ENCODE assay signal across 1 cellular context in the genomic region with DNA sequence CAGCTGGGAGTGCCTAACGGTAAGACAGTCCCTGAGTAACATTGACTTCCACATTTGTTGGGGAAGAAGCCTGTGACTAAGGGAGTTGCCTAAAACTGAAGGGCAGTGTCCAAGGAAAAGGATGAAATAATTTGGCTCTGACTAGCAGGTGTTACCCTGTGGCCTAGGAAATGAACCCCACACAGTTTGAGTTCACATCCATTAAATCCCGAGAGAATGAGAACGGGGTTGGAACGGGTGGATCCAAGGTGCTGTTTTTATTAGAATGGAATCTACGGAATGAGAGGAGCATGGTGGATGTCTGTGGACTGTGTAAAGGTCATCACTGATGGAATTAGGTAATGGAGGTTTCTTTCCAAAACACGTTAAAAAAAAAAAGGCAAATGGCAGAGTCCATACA.
TF ChIP-seq lines count a peak whose summit lies in the region.

No MANE protein-coding gene starts in this region.

TF ChIP-seq in HepG2, 621 proteins besides CTCF, POLR2A, EP300 and RAD21 (continued from another document and continues in another):
- TF ChIP-seq ERF (CRISPR knock-in tag; IDR thresholded peaks at IDR 0.05): no peak
- TF ChIP-seq SNRNP70 (IDR thresholded peaks at IDR 0.05; ENCODE audit: low read depth, low read length): no peak
- TF ChIP-seq ZNF326 (CRISPR knock-in tag; IDR thresholded peaks at IDR 0.05; ENCODE audit: borderline replicate concordance): no peak
- TF ChIP-seq ZNF101 (CRISPR knock-in tag; IDR thresholded peaks at IDR 0.05; ENCODE audit: borderline replicate concordance, low read depth): no peak
- no peak for TF ChIP-seq DR1 (CRISPR knock-in tag; IDR thresholded peaks at IDR 0.05)
- no peak for TF ChIP-seq ZNF672 (CRISPR knock-in tag; IDR thresholded peaks at IDR 0.05)
- TF ChIP-seq THAP7 (CRISPR knock-in tag; IDR thresholded peaks at IDR 0.05): no peak
- TF ChIP-seq KDM1A (CRISPR knock-in tag; IDR thresholded peaks at IDR 0.05): no peak
- TF ChIP-seq HNF4A (CRISPR knock-in tag; IDR thresholded peaks at IDR 0.05): no peak
- no peak for TF ChIP-seq PCBP1 (IDR thresholded peaks at IDR 0.05; ENCODE audit: borderline replicate concordance, low read depth, low read length)
- TF ChIP-seq CBX2 (IDR thresholded peaks at IDR 0.05; ENCODE audit: low read depth, low read length): no peak
- TF ChIP-seq CBX2 (CRISPR knock-in tag; IDR thresholded peaks at IDR 0.05; ENCODE audit: low read depth): no peak
- TF ChIP-seq POGZ (CRISPR knock-in tag; IDR thresholded peaks at IDR 0.05): no peak
- no peak for TF ChIP-seq MBNL3 (CRISPR knock-in tag; conservative IDR thresholded peaks at IDR 0.05)
- TF ChIP-seq ZNF124 (CRISPR knock-in tag; IDR thresholded peaks at IDR 0.05): no peak
- TF ChIP-seq, protein P1, sequence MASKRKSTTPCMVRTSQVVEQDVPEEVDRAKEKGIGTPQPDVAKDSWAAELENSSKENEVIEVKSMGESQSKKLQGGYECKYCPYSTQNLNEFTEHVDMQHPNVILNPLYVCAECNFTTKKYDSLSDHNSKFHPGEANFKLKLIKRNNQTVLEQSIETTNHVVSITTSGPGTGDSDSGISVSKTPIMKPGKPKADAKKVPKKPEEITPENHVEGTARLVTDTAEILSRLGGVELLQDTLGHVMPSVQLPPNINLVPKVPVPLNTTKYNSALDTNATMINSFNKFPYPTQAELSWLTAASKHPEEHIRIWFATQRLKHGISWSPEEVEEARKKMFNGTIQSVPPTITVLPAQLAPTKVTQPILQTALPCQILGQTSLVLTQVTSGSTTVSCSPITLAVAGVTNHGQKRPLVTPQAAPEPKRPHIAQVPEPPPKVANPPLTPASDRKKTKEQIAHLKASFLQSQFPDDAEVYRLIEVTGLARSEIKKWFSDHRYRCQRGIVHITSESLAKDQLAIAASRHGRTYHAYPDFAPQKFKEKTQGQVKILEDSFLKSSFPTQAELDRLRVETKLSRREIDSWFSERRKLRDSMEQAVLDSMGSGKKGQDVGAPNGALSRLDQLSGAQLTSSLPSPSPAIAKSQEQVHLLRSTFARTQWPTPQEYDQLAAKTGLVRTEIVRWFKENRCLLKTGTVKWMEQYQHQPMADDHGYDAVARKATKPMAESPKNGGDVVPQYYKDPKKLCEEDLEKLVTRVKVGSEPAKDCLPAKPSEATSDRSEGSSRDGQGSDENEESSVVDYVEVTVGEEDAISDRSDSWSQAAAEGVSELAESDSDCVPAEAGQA (IDR thresholded peaks at IDR 0.05; ENCODE audit: low read depth): no peak
- TF ChIP-seq, protein P1 (CRISPR knock-in tag; IDR thresholded peaks at IDR 0.05; ENCODE audit: borderline replicate concordance): no peak
- TF ChIP-seq PPARG (CRISPR knock-in tag; conservative IDR thresholded peaks at IDR 0.05): 0 out of 2 replicates have a peak, but pooled peaks have one; percentile 31
- no peak for TF ChIP-seq ELF3 (CRISPR knock-in tag; IDR thresholded peaks at IDR 0.05)
- TF ChIP-seq SKI (IDR thresholded peaks at IDR 0.05; ENCODE audit: partially characterized antibody): no peak
- TF ChIP-seq ZNF468 (CRISPR knock-in tag; IDR thresholded peaks at IDR 0.05): no peak
- no peak for TF ChIP-seq CSRNP1 (CRISPR knock-in tag; IDR thresholded peaks at IDR 0.05)
- TF ChIP-seq FOXK1 (CRISPR knock-in tag; IDR thresholded peaks at IDR 0.05; ENCODE audit: borderline replicate concordance, low read depth): no peak
- 0 out of 2 replicates have a peak, but pooled peaks have one; percentile 29 for TF ChIP-seq LCORL (IDR thresholded peaks at IDR 0.05)
- TF ChIP-seq LCORL (CRISPR knock-in tag; IDR thresholded peaks at IDR 0.05): peak; percentile 41; the same call in 1 of the 2 replicates
- no peak for TF ChIP-seq ZNF773 (CRISPR knock-in tag; IDR thresholded peaks at IDR 0.05; ENCODE audit: borderline replicate concordance)
- TF ChIP-seq ZNF644 (CRISPR knock-in tag; IDR thresholded peaks at IDR 0.05; ENCODE audit: low read depth): peak; percentile 37; the same call in 1 of the 2 replicates
- TF ChIP-seq PATZ1 (CRISPR knock-in tag; IDR thresholded peaks at IDR 0.05): no peak
- TF ChIP-seq HMG20A (CRISPR knock-in tag; IDR thresholded peaks at IDR 0.05; ENCODE audit: borderline replicate concordance): no peak
- TF ChIP-seq, protein P2, sequence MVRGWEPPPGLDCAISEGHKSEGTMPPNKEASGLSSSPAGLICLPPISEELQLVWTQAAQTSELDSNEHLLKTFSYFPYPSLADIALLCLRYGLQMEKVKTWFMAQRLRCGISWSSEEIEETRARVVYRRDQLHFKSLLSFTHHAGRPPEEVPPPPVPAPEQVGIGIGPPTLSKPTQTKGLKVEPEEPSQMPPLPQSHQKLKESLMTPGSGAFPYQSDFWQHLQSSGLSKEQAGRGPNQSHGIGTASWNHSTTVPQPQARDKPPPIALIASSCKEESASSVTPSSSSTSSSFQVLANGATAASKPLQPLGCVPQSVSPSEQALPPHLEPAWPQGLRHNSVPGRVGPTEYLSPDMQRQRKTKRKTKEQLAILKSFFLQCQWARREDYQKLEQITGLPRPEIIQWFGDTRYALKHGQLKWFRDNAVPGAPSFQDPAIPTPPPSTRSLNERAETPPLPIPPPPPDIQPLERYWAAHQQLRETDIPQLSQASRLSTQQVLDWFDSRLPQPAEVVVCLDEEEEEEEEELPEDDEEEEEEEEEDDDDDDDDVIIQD (CRISPR knock-in tag; IDR thresholded peaks at IDR 0.05; ENCODE audit: low read depth): 0 out of 2 replicates have a peak, but pooled peaks have one; percentile 27
- TF ChIP-seq HDAC6 (IDR thresholded peaks at IDR 0.05; ENCODE audit: low read depth, low read length): no peak
- TF ChIP-seq AHR (CRISPR knock-in tag; IDR thresholded peaks at IDR 0.05): no peak
- no peak for TF ChIP-seq SETDB1 (CRISPR knock-in tag; IDR thresholded peaks at IDR 0.05; ENCODE audit: borderline replicate concordance)
- no peak for TF ChIP-seq ARNTL (CRISPR knock-in tag; IDR thresholded peaks at IDR 0.05)
- no peak for TF ChIP-seq ZNF34 (CRISPR knock-in tag; IDR thresholded peaks at IDR 0.05; ENCODE audit: borderline replicate concordance)
- no peak for TF ChIP-seq CENPBD1 (CRISPR knock-in tag; IDR thresholded peaks at IDR 0.05; ENCODE audit: borderline replicate concordance, low read depth)
- TF ChIP-seq CBX1 (IDR thresholded peaks at IDR 0.05; ENCODE audit: low read depth): no peak
- TF ChIP-seq TEAD3 (CRISPR knock-in tag; optimal IDR thresholded peaks at IDR 0.05; ENCODE audit: borderline replicate concordance): peak; percentile 64
- no peak for TF ChIP-seq RBAK (CRISPR knock-in tag; IDR thresholded peaks at IDR 0.05)
- no peak for TF ChIP-seq POLR2AphosphoS2 (IDR thresholded peaks at IDR 0.05; ENCODE audit: low read depth, low read length)
- TF ChIP-seq ZNF790 (CRISPR knock-in tag; IDR thresholded peaks at IDR 0.05; ENCODE audit: borderline replicate concordance): no peak
- TF ChIP-seq SIX4 (CRISPR knock-in tag; IDR thresholded peaks at IDR 0.05): no peak
- no peak for TF ChIP-seq ZNF766 (CRISPR knock-in tag; IDR thresholded peaks at IDR 0.05; ENCODE audit: borderline replicate concordance)
- no peak for TF ChIP-seq E2F2 (CRISPR knock-in tag; IDR thresholded peaks at IDR 0.05; ENCODE audit: borderline replicate concordance)
- no peak for TF ChIP-seq HOXD1 (CRISPR knock-in tag; IDR thresholded peaks at IDR 0.05)
- TF ChIP-seq ZSCAN31 (CRISPR knock-in tag; IDR thresholded peaks at IDR 0.05; ENCODE audit: low read depth): no peak
- no peak for TF ChIP-seq IRF1 (CRISPR knock-in tag; IDR thresholded peaks at IDR 0.05; ENCODE audit: low read depth)
- no peak for TF ChIP-seq SIN3B (IDR thresholded peaks at IDR 0.05; ENCODE audit: low read length)
- no peak for TF ChIP-seq NR2F6 (IDR thresholded peaks at IDR 0.05)
- TF ChIP-seq NR2F6 (CRISPR knock-in tag; IDR thresholded peaks at IDR 0.05): 0 out of 2 replicates have a peak, but pooled peaks have one; percentile 8
- TF ChIP-seq MTA1 (CRISPR knock-in tag; IDR thresholded peaks at IDR 0.05; ENCODE audit: borderline replicate concordance): no peak
- TF ChIP-seq SOX5 (CRISPR knock-in tag; IDR thresholded peaks at IDR 0.05; ENCODE audit: borderline replicate concordance): no peak
- no peak for TF ChIP-seq TRAFD1 (CRISPR knock-in tag; IDR thresholded peaks at IDR 0.05; ENCODE audit: borderline replicate concordance)
- no peak for TF ChIP-seq CBX5 (CRISPR knock-in tag; IDR thresholded peaks at IDR 0.05; ENCODE audit: borderline replicate concordance)
- TF ChIP-seq ARNT (IDR thresholded peaks at IDR 0.05): no peak
- TF ChIP-seq ZNF678 (CRISPR knock-in tag; IDR thresholded peaks at IDR 0.05): no peak
- 0 out of 2 replicates have a peak, but pooled peaks have one; percentile 8 for TF ChIP-seq CEBPG (CRISPR knock-in tag; IDR thresholded peaks at IDR 0.05)
